ENCODE assay signal across 19 cellular contexts in genomic region chr20:59485576-59486250, GRCh38.
"Had no signal": no experiment of that assay in that cellular context is flagged by ENCODE, and none has a peak within 500 bp of the region (broad histone marks: within the 10 kb centered on the region; RNA-seq: fewer than 3 reads in every experiment).

No MANE protein-coding gene starts in this region.

- DNase-seq: KBM-7; MG63; NCI-H1105; NCI-H1417; NCI-H1436 treated with DMSO at 0.1 percent for 48 hours; NCI-H1694; NCI-H187 treated with DMSO at 0.1 percent for 48 hours; NCI-H2029 treated with DMSO at 0.1 percent for 48 hours; NCI-H2171 treated with DMSO at 0.1 percent for 48 hours; NCI-H345; NCI-H510A; NCI-H524 treated with DMSO at 0.1 percent for 48 hours; NCI-H69; NCI-H774; NK-92 treated with Interleukin-12 subunit alpha and Interleukin-12 subunit beta, amount 100 ng/mL, for 24 hours; PC-3; SHP77 treated with DMSO at 0.1 percent for 48 hours; SJCRH30; T-helper 1 cell had no signal
